In genomic region chr1:5917281-5917590, GRCh38 we compare ENCODE assay signal across 23 cellular contexts.
"Had no signal": no experiment of that assay in that cellular context is flagged by ENCODE, and none has a peak within 500 bp of the region (broad histone marks: within the 10 kb centered on the region; RNA-seq: fewer than 3 reads in every experiment).

No MANE protein-coding gene starts in this region.

- H3K27me3 ChIP-seq: right lobe of liver, suprapubic skin, transverse colon, upper lobe of right lung, uterus had no signal

- H3K9me3 ChIP-seq: lower lobe of right lung, right lobe of liver, suprapubic skin, transverse colon, upper lobe of right lung, uterus had no signal

- H3K36me3 ChIP-seq: right lobe of liver, suprapubic skin, transverse colon, upper lobe of right lung, uterus had no signal

- H3K4me3 ChIP-seq: lower lobe of right lung, right lobe of liver, smooth muscle cell, suprapubic skin, transverse colon, upper lobe of right lung, uterus had no signal

- ATAC-seq: effector memory CD8-positive, alpha-beta T cell; left ventricle myocardium superior; lower lobe of right lung; natural killer cell; right lobe of liver; stimulated activated naive CD8-positive, alpha-beta T cell treated with anti-CD3 and anti-CD28 coated beads, Interleukin-15, amount 100 ng/mL, for 72 hours; upper lobe of right lung had no signal

- DNase-seq: cortex of kidney; effector memory CD8-positive, alpha-beta T cell; erythroblast; left ventricle myocardium superior; lower lobe of right lung; natural killer cell; occipital lobe; stimulated activated CD4-positive, alpha-beta T cell treated with anti-CD3 and anti-CD28 coated beads, Interleukin-12 subunit alpha, Interleukin-12 subunit beta, amount 100 ng/mL, for 4 hours; stimulated activated CD4-positive, alpha-beta T cell treated with anti-CD3 and anti-CD28 coated beads, Interleukin-1b, Interleukin-23, amount 100 ng/mL, for 48 hours; stimulated activated CD4-positive, alpha-beta T cell treated with anti-CD3 and anti-CD28 coated beads, Interleukin-4, amount 100 ng/mL, for 1 hour; stimulated activated CD8-positive, alpha-beta memory T cell treated with anti-CD3 and anti-CD28 coated beads, Interleukin-4, amount 100 ng/mL, for 48 hours; stimulated activated naive CD4-positive, alpha-beta T cell; stimulated activated naive CD8-positive, alpha-beta T cell treated with anti-CD3 and anti-CD28 coated beads, Interleukin-15, amount 100 ng/mL, for 72 hours; transverse colon; upper lobe of right lung; uterus had no signal

- FAIRE-seq: endometrium, frontal cortex, keratinocyte had no signal

- H3K4me1 ChIP-seq: parathyroid adenoma, right lobe of liver, transverse colon, upper lobe of right lung, uterus had no signal

- H3K27ac ChIP-seq: lower lobe of right lung, parathyroid adenoma, right lobe of liver, suprapubic skin, transverse colon, upper lobe of right lung, uterus had no signal
